ENCODE assay signal across 8 cellular contexts in the genomic region with DNA sequence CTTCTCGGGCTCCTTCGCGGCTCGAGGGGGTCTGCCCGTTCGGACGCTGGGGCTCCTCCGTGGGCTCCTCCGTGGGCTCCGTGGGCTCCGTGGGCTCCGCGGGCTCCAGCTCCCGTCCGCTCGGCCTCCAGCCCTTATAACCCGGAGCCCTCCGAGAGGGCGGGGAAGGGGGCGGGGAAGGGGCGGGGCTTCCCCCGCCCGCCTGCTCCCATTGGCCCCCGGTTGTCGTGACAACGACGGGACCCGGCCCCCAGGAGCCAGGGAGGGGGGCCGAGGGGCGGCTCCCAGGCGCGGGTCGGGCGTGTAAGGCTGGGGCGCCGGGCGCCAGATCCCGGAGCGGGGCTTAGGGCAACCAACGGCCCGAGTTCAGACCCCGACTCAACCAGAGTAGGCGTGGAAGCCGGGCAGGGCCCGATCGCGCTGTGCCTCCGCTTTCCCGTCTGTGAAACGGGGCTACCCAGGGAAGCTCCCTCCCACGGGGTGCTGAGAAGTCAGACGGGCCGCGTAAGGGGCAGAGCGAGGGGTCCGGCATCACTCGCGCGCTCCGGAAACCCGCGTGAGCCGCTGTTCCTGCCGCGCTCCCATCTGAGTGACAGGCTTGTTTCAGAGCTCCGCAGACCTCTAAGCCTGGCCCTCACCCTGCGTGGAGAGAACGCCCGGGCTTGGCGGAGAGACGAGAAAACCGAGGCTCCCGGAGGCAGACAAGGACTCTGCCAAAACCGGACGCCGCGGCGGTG. TPM values are rescaled to one million over a fixed set of nuclear protein-coding genes. Genes with fewer than 3 reads are reported as not detected.
A peak's percentile ranks its signal among the peaks of the same experiment; 100 is the strongest.
DNase-seq lines count a peak whose midpoint lies in the region; ATAC-seq and TF ChIP-seq lines count a peak whose summit lies in the region.

Gene GFPT2, minus strand, starts transcription at position 111 of the 737 bp plus-strand sequence. CDS start 119 bp downstream, outside the sequence.

- TF ChIP-seq CTCF in esophagus squamous epithelium (IDR thresholded peaks at IDR 0.05) = no peak

- H3K27me3 ChIP-seq in NT2/D1 (ENCODE audit: insufficient read depth, insufficient read length) (peaks cover 29% of the 10 kb centered on the region), esophagus squamous epithelium (peaks cover 0 to 80% (median 10%) of the 10 kb centered on the region in 4 donors), muscle layer of colon (ENCODE audit: control insufficient read depth in 1 of 2, insufficient read depth in 2 of 2, low read length in 2 of 2) (peaks cover 0 to 35% of the 10 kb centered on the region in 2 donors)

- H3K9me3 ChIP-seq in NT2/D1 (ENCODE audit: insufficient read depth, low read length) (0 out of 2 replicates have a peak, but pooled peaks cover 2% of the 10 kb centered on the region), esophagus squamous epithelium (no peaks in the 10 kb centered on the region), muscle layer of colon (ENCODE audit: low read length) (no peaks in the 10 kb centered on the region)

- H3K9me3 Mint-ChIP-seq in activated T-cell treated with anti-CD3 and anti-CD28 coated beads, Interleukin-2, amount 50 U/mL, for 72 hours = no peaks in the 10 kb centered on the region

- no peak within 1 kb of the TSS for H3K27ac Mint-ChIP-seq in activated T-cell treated with anti-CD3 and anti-CD28 coated beads, Interleukin-2, amount 50 U/mL, for 72 hours

- peaks cover 28% of the 10 kb centered on the region for H3K36me3 ChIP-seq in NT2/D1 (ENCODE audit: insufficient read depth, insufficient read length, low read length)
- no peaks in the 10 kb centered on the region for H3K36me3 ChIP-seq in esophagus squamous epithelium
- H3K36me3 ChIP-seq in muscle layer of colon (ENCODE audit: insufficient read depth, low read length) = no peaks in the 10 kb centered on the region

- peaks cover 12% of the 10 kb centered on the region for H3K4me1 ChIP-seq in NT2/D1 (ENCODE audit: insufficient read depth, insufficient read length)
- H3K4me1 ChIP-seq in esophagus squamous epithelium = peaks cover 7 to 33% (median 14%) of the 10 kb centered on the region in 3 donors
- no peaks in the 10 kb centered on the region for H3K4me1 ChIP-seq in muscle layer of colon (ENCODE audit: insufficient read depth, low read length)

- no peaks in the 10 kb centered on the region for H3K36me3 Mint-ChIP-seq in activated T-cell treated with anti-CD3 and anti-CD28 coated beads, Interleukin-2, amount 50 U/mL, for 72 hours (ENCODE audit: insufficient read depth in 2 of 2)

- no peaks in the 10 kb centered on the region for H3K4me1 Mint-ChIP-seq in activated T-cell treated with anti-CD3 and anti-CD28 coated beads, Interleukin-2, amount 50 U/mL, for 72 hours (ENCODE audit: low read depth)

- peak within 1 kb of the TSS; percentile 94 for H3K9ac ChIP-seq in NT2/D1 (ENCODE audit: insufficient read length, low read depth)
- no peak within 1 kb of the TSS for H3K9ac ChIP-seq in muscle layer of colon (ENCODE audit: low read length)

- peak within 1 kb of the TSS; percentile 77 to 81 for H3K4me3 Mint-ChIP-seq in activated T-cell treated with anti-CD3 and anti-CD28 coated beads, Interleukin-2, amount 50 U/mL, for 72 hours

- DNase-seq in NT2/D1 (ENCODE audit: low read depth, low spot score) = peak; percentile 62
- peak; percentile 72 to 77 for DNase-seq in activated T-cell treated with anti-CD3 and anti-CD28 coated beads, Interleukin-2, amount 50 U/mL, for 72 hours
- DNase-seq in esophagus squamous epithelium (lab: John Stamatoyannopoulos, UW) = no peak
- peak; percentile 42 to 59 for DNase-seq in stimulated activated CD8-positive, alpha-beta memory T cell treated with anti-CD3 and anti-CD28 coated beads, Interleukin-4, amount 100 ng/mL, for 4 hours (ENCODE audit: low read depth in 2 of 2, low spot score in 1 of 2)
- DNase-seq in NOMO-1 (lab: John Stamatoyannopoulos, UW; ENCODE audit: unreplicated experiment in 2 of 2) = no peak

- ATAC-seq in GM18511 (IDR thresholded peaks at IDR 0.05; ENCODE audit: unreplicated experiment) (peak; percentile 70), HG03039 (IDR thresholded peaks at IDR 0.05; ENCODE audit: unreplicated experiment) (peak; percentile 64)
- peak; percentile 87 to 91 for ATAC-seq in activated T-cell treated with anti-CD3 and anti-CD28 coated beads, Interleukin-2, amount 50 U/mL, for 72 hours (replicated peaks in 1 of 2)

- TF ChIP-seq POLR2A in esophagus squamous epithelium (IDR thresholded peaks at IDR 0.05) = peak in 1 of 4 donors; percentile 64

- peaks cover 48% of the 10 kb centered on the region for H3K27me3 Mint-ChIP-seq in activated T-cell treated with anti-CD3 and anti-CD28 coated beads, Interleukin-2, amount 50 U/mL, for 72 hours (ENCODE audit: low read depth)

- H3K4me3 ChIP-seq in NT2/D1 (ENCODE audit: insufficient read length, low read depth) (peak within 1 kb of the TSS; percentile 89), esophagus squamous epithelium (peak within 1 kb of the TSS; percentile 51 to 86 (median 62)), muscle layer of colon (ENCODE audit: low read depth in 1 of 2, low read length in 2 of 2) (peak within 1 kb of the TSS; percentile 70 to 71)

- intact Hi-C loops in esophagus squamous epithelium (cut with DNase I) = no loop called here

- peak within 1 kb of the TSS; percentile 58 to 87 (median 76) for H3K27ac ChIP-seq in esophagus squamous epithelium
- H3K27ac ChIP-seq in muscle layer of colon (ENCODE audit: low read depth, low read length) = peak within 1 kb of the TSS; percentile 32

- 0% methylated on average over 5 of the region's 78 CpGs; no CpG with 5 or more reads in 1 of the 2 donors for WGBS in esophagus squamous epithelium, 2 donors

RNA-seq across cellular contexts. Expression of gene GFPT2, which starts in this region (rescaled TPM):
- under 1 TPM; 0.39 to 0.70 TPM for total RNA-seq in activated T-cell treated with anti-CD3 and anti-CD28 coated beads, Interleukin-2, amount 50 U/mL, for 72 hours
- 10 to 100 TPM in 1 of 4 donors, 1 to 10 TPM in 2, not detected in 1; 5.5 to 15.6 (median 6.4) TPM for total RNA-seq in esophagus squamous epithelium

Comparison
In these comparisons a context has a peak if more than half of its experiments do, and no peak if none do; other contexts are left out.
1. Peak in DNase-seq and ATAC-seq in activated T-cell treated with anti-CD3 and anti-CD28 coated beads, Interleukin-2, amount 50 U/mL, for 72 hours; RNA of the gene not detected or under 1 TPM.
2. DNase-seq: peak in NT2/D1 (single experiment) and stimulated activated CD8-positive, alpha-beta memory T cell treated with anti-CD3 and anti-CD28 coated beads, Interleukin-4, amount 100 ng/mL, for 4 hours (2 of 2); none in esophagus squamous epithelium (single experiment) and NOMO-1 (0 of 2).
3. Peak in every context shown above with its lines, with median percentiles within 50 percentile points of each other: ATAC-seq and H3K4me3 ChIP-seq.